1 cellular context compared by ENCODE assay signal in the genomic region with DNA sequence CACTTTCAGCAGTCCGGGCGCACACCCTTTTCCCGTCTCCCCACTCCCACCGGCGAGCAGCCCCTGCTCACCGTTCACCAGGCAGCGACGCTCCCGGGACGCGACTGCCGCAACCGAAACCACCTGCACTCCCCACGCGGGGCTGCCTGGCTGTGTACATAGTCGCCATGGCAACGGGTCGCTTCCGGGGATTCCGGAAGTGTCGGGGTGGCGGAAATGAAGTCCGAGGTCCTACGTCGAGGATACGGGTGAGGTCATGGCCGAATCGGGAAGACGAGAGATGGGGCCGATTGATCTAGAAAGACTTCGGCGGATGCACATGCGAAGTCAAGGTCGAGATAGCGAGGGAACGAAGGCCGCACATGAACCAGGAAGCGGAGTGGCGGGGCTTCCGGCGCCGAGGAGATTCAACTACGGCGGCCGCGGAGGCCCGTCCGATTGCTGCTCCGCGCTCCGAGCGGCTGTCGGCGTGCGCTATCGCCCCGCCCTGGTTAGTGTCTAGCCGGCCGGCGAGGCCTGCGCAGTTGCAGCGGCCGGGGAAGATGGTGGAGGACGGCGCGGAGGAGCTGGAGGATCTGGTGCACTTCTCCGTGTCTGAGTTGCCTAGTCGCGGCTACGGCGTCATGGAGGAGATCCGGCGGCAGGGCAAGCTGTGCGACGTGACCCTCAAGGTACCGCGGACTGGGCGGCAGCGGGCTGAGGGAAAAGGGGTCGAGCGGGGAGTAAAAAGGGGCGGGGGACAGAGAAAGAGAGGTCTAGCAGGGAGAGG.
TF ChIP-seq lines count a peak whose summit lies in the region.

A gene with protein sequence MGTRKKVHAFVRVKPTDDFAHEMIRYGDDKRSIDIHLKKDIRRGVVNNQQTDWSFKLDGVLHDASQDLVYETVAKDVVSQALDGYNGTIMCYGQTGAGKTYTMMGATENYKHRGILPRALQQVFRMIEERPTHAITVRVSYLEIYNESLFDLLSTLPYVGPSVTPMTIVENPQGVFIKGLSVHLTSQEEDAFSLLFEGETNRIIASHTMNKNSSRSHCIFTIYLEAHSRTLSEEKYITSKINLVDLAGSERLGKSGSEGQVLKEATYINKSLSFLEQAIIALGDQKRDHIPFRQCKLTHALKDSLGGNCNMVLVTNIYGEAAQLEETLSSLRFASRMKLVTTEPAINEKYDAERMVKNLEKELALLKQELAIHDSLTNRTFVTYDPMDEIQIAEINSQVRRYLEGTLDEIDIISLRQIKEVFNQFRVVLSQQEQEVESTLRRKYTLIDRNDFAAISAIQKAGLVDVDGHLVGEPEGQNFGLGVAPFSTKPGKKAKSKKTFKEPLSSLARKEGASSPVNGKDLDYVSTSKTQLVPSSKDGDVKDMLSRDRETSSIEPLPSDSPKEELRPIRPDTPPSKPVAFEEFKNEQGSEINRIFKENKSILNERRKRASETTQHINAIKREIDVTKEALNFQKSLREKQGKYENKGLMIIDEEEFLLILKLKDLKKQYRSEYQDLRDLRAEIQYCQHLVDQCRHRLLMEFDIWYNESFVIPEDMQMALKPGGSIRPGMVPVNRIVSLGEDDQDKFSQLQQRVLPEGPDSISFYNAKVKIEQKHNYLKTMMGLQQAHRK (minus strand): TSS at position 376 of the 769 bp plus-strand sequence. CDS start 5,425 bp downstream, outside the sequence.
A gene (plus strand): TSS at position 521 of the 769 bp plus-strand sequence. CDS start 22 bp downstream, at position 543.

TF ChIP-seq in HepG2, 621 proteins besides CTCF, POLR2A, EP300 and RAD21 (continued from another document and continues in another):
- TF ChIP-seq, protein P1, sequence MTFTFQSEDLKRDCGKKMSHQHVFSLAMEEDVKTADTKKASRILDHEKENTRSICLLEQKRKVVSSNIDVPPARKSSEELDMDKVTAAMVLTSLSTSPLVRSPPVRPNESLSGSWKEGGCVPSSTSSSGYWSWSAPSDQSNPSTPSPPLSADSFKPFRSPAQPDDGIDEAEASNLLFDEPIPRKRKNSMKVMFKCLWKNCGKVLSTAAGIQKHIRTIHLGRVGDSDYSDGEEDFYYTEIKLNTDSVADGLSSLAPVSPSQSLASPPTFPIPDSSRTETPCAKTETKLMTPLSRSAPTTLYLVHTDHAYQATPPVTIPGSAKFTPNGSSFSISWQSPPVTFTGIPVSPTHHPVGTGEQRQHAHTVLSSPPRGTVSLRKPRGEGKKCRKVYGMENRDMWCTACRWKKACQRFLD (CRISPR knock-in tag; IDR thresholded peaks at IDR 0.05; ENCODE audit: borderline replicate concordance) = no peak; the same call in 1 of the 2 replicates
- TF ChIP-seq RFX3 (CRISPR knock-in tag; IDR thresholded peaks at IDR 0.05) (peak; percentile 100), PHF5A (CRISPR knock-in tag; IDR thresholded peaks at IDR 0.05; ENCODE audit: low read depth, unreplicated experiment) (peak; percentile 72), FOXA1 (IDR thresholded peaks at IDR 0.05) (peak; percentile 74), FOXA1 (CRISPR knock-in tag; IDR thresholded peaks at IDR 0.05) (peak; percentile 100), SP1 (IDR thresholded peaks at IDR 0.05) (no peak), SP1 (CRISPR knock-in tag; IDR thresholded peaks at IDR 0.05) (peak; percentile 32; the same call in 1 of the 2 replicates), ZFP1 (CRISPR knock-in tag; IDR thresholded peaks at IDR 0.05) (peak; percentile 64; the same call in 1 of the 2 replicates), TP53 (CRISPR knock-in tag; conservative IDR thresholded peaks at IDR 0.05) (peak; percentile 21; the same call in 1 of the 2 replicates), ZNF709 (CRISPR knock-in tag; IDR thresholded peaks at IDR 0.05) (peak; percentile 65; the same call in 1 of the 2 replicates), ARNTL (CRISPR knock-in tag; IDR thresholded peaks at IDR 0.05) (peak; percentile 66; the same call in 1 of the 2 replicates), ZNF883 (CRISPR knock-in tag; IDR thresholded peaks at IDR 0.05; ENCODE audit: not compliant biosample characterization) (peak; percentile 45), ZKSCAN8 (CRISPR knock-in tag; IDR thresholded peaks at IDR 0.05; ENCODE audit: borderline replicate concordance) (peak; percentile 77; the same call in 1 of the 2 replicates), BHLHE40 (IDR thresholded peaks at IDR 0.05; ENCODE audit: low read length) (peak; percentile 27; the same call in 1 of the 2 replicates), ATRX (CRISPR knock-in tag; IDR thresholded peaks at IDR 0.05; ENCODE audit: borderline replicate concordance) (no peak), NFATC3 (CRISPR knock-in tag; IDR thresholded peaks at IDR 0.05) (peak; percentile 35; the same call in 1 of the 2 replicates), ZIK1 (CRISPR knock-in tag; IDR thresholded peaks at IDR 0.05; ENCODE audit: borderline replicate concordance, low read depth) (no peak; the same call in 1 of the 2 replicates), ZNF124 (CRISPR knock-in tag; IDR thresholded peaks at IDR 0.05) (peak; percentile 67; the same call in 1 of the 2 replicates), FOXA3 (CRISPR knock-in tag; IDR thresholded peaks at IDR 0.05) (peak; percentile 99), PAX8 (CRISPR knock-in tag; IDR thresholded peaks at IDR 0.05; ENCODE audit: borderline replicate concordance) (0 out of 2 replicates have a peak, but pooled peaks have one; percentile 15), ZNF335 (CRISPR knock-in tag; IDR thresholded peaks at IDR 0.05) (peak; percentile 80), ZNF839 (CRISPR knock-in tag; IDR thresholded peaks at IDR 0.05; ENCODE audit: borderline replicate concordance) (peak; percentile 99), ZNF17 (CRISPR knock-in tag; IDR thresholded peaks at IDR 0.05) (no peak), RAD51 (IDR thresholded peaks at IDR 0.05; ENCODE audit: borderline replicate concordance) (no peak), ZBTB38 (CRISPR knock-in tag; IDR thresholded peaks at IDR 0.05) (peak; percentile 67; the same call in 1 of the 2 replicates)
- TF ChIP-seq, protein P2, sequence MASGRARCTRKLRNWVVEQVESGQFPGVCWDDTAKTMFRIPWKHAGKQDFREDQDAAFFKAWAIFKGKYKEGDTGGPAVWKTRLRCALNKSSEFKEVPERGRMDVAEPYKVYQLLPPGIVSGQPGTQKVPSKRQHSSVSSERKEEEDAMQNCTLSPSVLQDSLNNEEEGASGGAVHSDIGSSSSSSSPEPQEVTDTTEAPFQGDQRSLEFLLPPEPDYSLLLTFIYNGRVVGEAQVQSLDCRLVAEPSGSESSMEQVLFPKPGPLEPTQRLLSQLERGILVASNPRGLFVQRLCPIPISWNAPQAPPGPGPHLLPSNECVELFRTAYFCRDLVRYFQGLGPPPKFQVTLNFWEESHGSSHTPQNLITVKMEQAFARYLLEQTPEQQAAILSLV (CRISPR knock-in tag; IDR thresholded peaks at IDR 0.05; ENCODE audit: borderline replicate concordance) = peak; percentile 89
- TF ChIP-seq, protein P3, sequence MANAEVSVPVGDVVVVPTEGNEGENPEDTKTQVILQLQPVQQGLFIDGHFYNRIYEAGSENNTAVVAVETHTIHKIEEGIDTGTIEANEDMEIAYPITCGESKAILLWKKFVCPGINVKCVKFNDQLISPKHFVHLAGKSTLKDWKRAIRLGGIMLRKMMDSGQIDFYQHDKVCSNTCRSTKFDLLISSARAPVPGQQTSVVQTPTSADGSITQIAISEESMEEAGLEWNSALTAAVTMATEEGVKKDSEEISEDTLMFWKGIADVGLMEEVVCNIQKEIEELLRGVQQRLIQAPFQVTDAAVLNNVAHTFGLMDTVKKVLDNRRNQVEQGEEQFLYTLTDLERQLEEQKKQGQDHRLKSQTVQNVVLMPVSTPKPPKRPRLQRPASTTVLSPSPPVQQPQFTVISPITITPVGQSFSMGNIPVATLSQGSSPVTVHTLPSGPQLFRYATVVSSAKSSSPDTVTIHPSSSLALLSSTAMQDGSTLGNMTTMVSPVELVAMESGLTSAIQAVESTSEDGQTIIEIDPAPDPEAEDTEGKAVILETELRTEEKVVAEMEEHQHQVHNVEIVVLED (CRISPR knock-in tag; IDR thresholded peaks at IDR 0.05; ENCODE audit: borderline replicate concordance) = peak; percentile 88
- TF ChIP-seq, protein P4, sequence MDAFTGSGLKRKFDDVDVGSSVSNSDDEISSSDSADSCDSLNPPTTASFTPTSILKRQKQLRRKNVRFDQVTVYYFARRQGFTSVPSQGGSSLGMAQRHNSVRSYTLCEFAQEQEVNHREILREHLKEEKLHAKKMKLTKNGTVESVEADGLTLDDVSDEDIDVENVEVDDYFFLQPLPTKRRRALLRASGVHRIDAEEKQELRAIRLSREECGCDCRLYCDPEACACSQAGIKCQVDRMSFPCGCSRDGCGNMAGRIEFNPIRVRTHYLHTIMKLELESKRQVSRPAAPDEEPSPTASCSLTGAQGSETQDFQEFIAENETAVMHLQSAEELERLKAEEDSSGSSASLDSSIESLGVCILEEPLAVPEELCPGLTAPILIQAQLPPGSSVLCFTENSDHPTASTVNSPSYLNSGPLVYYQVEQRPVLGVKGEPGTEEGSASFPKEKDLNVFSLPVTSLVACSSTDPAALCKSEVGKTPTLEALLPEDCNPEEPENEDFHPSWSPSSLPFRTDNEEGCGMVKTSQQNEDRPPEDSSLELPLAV (CRISPR knock-in tag; conservative IDR thresholded peaks at IDR 0.05; ENCODE audit: low read depth) = no peak
- TF ChIP-seq, protein P5, sequence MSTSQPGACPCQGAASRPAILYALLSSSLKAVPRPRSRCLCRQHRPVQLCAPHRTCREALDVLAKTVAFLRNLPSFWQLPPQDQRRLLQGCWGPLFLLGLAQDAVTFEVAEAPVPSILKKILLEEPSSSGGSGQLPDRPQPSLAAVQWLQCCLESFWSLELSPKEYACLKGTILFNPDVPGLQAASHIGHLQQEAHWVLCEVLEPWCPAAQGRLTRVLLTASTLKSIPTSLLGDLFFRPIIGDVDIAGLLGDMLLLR (CRISPR knock-in tag; IDR thresholded peaks at IDR 0.05) = peak; percentile 95; the same call in 1 of the 2 replicates
- TF ChIP-seq, protein P6, sequence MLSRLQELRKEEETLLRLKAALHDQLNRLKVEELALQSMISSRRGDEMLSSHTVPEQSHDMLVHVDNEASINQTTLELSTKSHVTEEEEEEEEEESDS (CRISPR knock-in tag; IDR thresholded peaks at IDR 0.05; ENCODE audit: borderline replicate concordance) = peak; percentile 91; the same call in 1 of the 2 replicates
- TF ChIP-seq, protein P7, sequence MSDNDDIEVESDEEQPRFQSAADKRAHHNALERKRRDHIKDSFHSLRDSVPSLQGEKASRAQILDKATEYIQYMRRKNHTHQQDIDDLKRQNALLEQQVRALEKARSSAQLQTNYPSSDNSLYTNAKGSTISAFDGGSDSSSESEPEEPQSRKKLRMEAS (IDR thresholded peaks at IDR 0.05) = peak; percentile 97
- TF ChIP-seq, protein P8, sequence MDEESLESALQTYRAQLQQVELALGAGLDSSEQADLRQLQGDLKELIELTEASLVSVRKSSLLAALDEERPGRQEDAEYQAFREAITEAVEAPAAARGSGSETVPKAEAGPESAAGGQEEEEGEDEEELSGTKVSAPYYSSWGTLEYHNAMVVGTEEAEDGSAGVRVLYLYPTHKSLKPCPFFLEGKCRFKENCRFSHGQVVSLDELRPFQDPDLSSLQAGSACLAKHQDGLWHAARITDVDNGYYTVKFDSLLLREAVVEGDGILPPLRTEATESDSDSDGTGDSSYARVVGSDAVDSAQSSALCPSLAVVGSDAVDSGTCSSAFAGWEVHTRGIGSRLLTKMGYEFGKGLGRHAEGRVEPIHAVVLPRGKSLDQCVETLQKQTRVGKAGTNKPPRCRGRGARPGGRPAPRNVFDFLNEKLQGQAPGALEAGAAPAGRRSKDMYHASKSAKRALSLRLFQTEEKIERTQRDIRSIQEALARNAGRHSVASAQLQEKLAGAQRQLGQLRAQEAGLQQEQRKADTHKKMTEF (CRISPR knock-in tag; IDR thresholded peaks at IDR 0.05) = peak; percentile 96
- TF ChIP-seq, protein P9, sequence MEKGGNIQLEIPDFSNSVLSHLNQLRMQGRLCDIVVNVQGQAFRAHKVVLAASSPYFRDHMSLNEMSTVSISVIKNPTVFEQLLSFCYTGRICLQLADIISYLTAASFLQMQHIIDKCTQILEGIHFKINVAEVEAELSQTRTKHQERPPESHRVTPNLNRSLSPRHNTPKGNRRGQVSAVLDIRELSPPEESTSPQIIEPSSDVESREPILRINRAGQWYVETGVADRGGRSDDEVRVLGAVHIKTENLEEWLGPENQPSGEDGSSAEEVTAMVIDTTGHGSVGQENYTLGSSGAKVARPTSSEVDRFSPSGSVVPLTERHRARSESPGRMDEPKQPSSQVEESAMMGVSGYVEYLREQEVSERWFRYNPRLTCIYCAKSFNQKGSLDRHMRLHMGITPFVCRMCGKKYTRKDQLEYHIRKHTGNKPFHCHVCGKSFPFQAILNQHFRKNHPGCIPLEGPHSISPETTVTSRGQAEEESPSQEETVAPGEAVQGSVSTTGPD (CRISPR knock-in tag; IDR thresholded peaks at IDR 0.05) = no peak
- TF ChIP-seq, protein P10, sequence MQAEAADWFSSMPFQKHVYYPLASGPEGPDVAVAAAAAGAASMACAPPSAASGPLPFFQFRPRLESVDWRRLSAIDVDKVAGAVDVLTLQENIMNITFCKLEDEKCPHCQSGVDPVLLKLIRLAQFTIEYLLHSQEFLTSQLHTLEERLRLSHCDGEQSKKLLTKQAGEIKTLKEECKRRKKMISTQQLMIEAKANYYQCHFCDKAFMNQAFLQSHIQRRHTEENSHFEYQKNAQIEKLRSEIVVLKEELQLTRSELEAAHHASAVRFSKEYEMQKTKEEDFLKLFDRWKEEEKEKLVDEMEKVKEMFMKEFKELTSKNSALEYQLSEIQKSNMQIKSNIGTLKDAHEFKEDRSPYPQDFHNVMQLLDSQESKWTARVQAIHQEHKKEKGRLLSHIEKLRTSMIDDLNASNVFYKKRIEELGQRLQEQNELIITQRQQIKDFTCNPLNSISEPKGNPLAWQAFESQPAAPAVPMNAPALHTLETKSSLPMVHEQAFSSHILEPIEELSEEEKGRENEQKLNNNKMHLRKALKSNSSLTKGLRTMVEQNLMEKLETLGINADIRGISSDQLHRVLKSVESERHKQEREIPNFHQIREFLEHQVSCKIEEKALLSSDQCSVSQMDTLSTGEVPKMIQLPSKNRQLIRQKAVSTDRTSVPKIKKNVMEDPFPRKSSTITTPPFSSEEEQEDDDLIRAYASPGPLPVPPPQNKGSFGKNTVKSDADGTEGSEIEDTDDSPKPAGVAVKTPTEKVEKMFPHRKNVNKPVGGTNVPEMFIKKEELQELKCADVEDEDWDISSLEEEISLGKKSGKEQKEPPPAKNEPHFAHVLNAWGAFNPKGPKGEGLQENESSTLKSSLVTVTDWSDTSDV (CRISPR knock-in tag; IDR thresholded peaks at IDR 0.05) = peak; percentile 81; the same call in 1 of the 2 replicates
